In the genomic region with DNA sequence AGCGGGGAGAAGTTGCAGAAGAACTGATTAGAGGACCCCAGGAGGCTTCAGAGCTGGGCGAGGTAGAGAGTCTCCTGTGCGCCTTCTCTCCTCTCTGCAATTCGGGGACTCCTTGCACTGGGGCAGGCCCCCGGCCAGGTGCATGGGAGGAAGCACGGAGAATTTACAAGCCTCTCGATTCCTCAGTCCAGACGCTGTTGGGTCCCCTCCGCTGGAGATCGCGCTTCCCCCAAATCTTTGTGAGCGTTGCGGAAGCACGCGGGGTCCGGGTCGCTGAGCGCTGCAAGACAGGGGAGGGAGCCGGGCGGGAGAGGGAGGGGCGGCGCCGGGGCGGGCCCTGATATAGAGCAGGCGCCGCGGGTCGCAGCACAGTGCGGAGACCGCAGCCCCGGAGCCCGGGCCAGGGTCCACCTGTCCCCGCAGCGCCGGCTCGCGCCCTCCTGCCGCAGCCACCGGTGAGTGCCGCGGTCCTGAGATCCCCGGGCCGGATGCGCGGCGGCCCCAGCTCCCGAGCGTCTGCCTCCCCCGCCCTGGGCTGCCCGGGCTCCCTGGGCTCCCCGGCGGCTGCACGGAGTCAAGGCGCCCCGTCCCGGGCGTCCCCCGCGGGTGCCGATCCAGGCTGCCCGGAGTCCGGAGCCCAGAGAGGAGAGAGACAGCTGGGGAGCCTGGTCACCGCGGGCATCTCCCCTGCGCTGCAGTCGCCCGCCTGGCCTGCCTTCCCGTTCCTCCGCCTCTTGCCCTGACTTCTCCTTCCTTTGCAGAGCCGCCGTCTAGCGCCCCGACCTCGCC, we compare ENCODE assay signal across 8 cellular contexts. TPM values are rescaled to one million over a fixed set of nuclear protein-coding genes. Genes with fewer than 3 reads are reported as not detected.
DNase-seq lines count a peak whose midpoint lies in the region; ATAC-seq and TF ChIP-seq lines count a peak whose summit lies in the region.

A gene (plus strand): TSS at position 369 of the 789 bp plus-strand sequence. CDS start 424 bp downstream, outside the sequence.

- peaks cover 10% of the 10 kb centered on the region for H3K4me1 Mint-ChIP-seq in activated T-helper 17 cell treated with anti-CD3 and anti-CD28 coated beads, Interleukin-2, amount 50 U/mL, for 72 hours

- peak in 1 of 4 experiments; percentile 9 for TF ChIP-seq CTCF in gastroesophageal sphincter (IDR thresholded peaks at IDR 0.05)

- H3K36me3 ChIP-seq in gastroesophageal sphincter, result peaks cover 0 to 8% of the 10 kb centered on the region in 2 donors
- H3K36me3 ChIP-seq in neuronal stem cell (replicated peaks in 1 of 2; ENCODE audit: control insufficient read depth in 2 of 2, insufficient read depth in 2 of 2, low read length in 2 of 2), result peaks cover 0 to under 1% of the 10 kb centered on the region in 2 donors

- H3K27ac Mint-ChIP-seq in activated T-helper 17 cell treated with anti-CD3 and anti-CD28 coated beads, Interleukin-2, amount 50 U/mL, for 72 hours, result no peak within 1 kb of the TSS

- no peak within 1 kb of the TSS for H4K91ac ChIP-seq in neuronal stem cell (ENCODE audit: low read depth, low read length, poor library complexity)

- H3K27ac ChIP-seq in gastroesophageal sphincter, result peak within 1 kb of the TSS in 3 of 4 donors; percentile 72 to 83 (median 79)
- H3K27ac ChIP-seq in neuronal stem cell (replicated peaks; ENCODE audit: low read length), result no peak within 1 kb of the TSS

- peak within 1 kb of the TSS; percentile 34 for H2AK5ac ChIP-seq in neuronal stem cell (ENCODE audit: low read depth, low read length)

- peak within 1 kb of the TSS; percentile 79 for H3K9ac ChIP-seq in neuronal stem cell (ENCODE audit: low read depth, low read length, poor library complexity)

- no peak for TF ChIP-seq EP300 in gastroesophageal sphincter (IDR thresholded peaks at IDR 0.05)

- peak within 1 kb of the TSS; percentile 86 for H2BK15ac ChIP-seq in neuronal stem cell (ENCODE audit: low read length)

- no peak within 1 kb of the TSS for H4K8ac ChIP-seq in neuronal stem cell (ENCODE audit: low read depth, low read length)

- H2BK120ac ChIP-seq in neuronal stem cell (ENCODE audit: low read depth, low read length), result peak within 1 kb of the TSS; percentile 16

- no peak within 1 kb of the TSS for H2BK12ac ChIP-seq in neuronal stem cell (ENCODE audit: low read length)

- no peak within 1 kb of the TSS for H2BK5ac ChIP-seq in neuronal stem cell (ENCODE audit: low read length)

- no peaks in the 10 kb centered on the region for H3K9me3 Mint-ChIP-seq in activated T-helper 17 cell treated with anti-CD3 and anti-CD28 coated beads, Interleukin-2, amount 50 U/mL, for 72 hours

- DNase-seq in activated T-cell treated with anti-CD3 and anti-CD28 coated beads, Interleukin-2, amount 50 U/mL, for 1 hour, result peak; percentile 53
- DNase-seq in activated T-cell treated with anti-CD3 and anti-CD28 coated beads for 4 hours (no peak), NCI-H510A treated with DMSO at 0.1 percent for 48 hours (lab: John Stamatoyannopoulos, UW) (peak; percentile 46), neuronal stem cell (ENCODE audit: low spot score) (peak; percentile 58), NCI-H2107 (lab: John Stamatoyannopoulos, UW) (no peak), NCI-H446 treated with DMSO at 0.1 percent for 48 hours (lab: John Stamatoyannopoulos, UW) (no peak)

- H3K4me3 Mint-ChIP-seq in activated T-helper 17 cell treated with anti-CD3 and anti-CD28 coated beads, Interleukin-2, amount 50 U/mL, for 72 hours, result peak within 1 kb of the TSS; percentile 68

- peak; percentile 55 for ATAC-seq in activated T-helper 17 cell treated with anti-CD3 and anti-CD28 coated beads, Interleukin-2, amount 50 U/mL, for 72 hours (replicated peaks)
- ATAC-seq in gastroesophageal sphincter, result peak; percentile 22

- no peaks in the 10 kb centered on the region for H3K36me3 Mint-ChIP-seq in activated T-helper 17 cell treated with anti-CD3 and anti-CD28 coated beads, Interleukin-2, amount 50 U/mL, for 72 hours (ENCODE audit: low read depth)

- peak within 1 kb of the TSS; percentile 39 for H3K23ac ChIP-seq in neuronal stem cell (ENCODE audit: low read depth, low read length, poor library complexity)

- H3K4me2 ChIP-seq in neuronal stem cell (ENCODE audit: insufficient read depth, low read length, poor library complexity, severe bottlenecking), result peak within 1 kb of the TSS; percentile 93

- no CpG with 5 or more reads among the region's 74 CpGs for WGBS in gastroesophageal sphincter (ENCODE audit: low coverage in 1 of 2), 2 donors
- no CpG with 5 or more reads among the region's 74 CpGs for WGBS in neuronal stem cell (ENCODE audit: extremely low coverage in 2 of 2, insufficient read length in 2 of 2, insufficient replicate concordance in 1 of 2), 2 donors

- H3K18ac ChIP-seq in neuronal stem cell (ENCODE audit: low read length), result peak within 1 kb of the TSS; percentile 95

- H3K9me3 ChIP-seq in gastroesophageal sphincter (no peaks in the 10 kb centered on the region), neuronal stem cell (replicated peaks in 1 of 2; ENCODE audit: control insufficient read depth in 2 of 2, insufficient read depth in 1 of 2, low read depth in 1 of 2, low read length in 2 of 2) (no peaks in the 10 kb centered on the region)

- H3K14ac ChIP-seq in neuronal stem cell (ENCODE audit: low read length), result peak within 1 kb of the TSS; percentile 78

- no peak within 1 kb of the TSS for H3K4ac ChIP-seq in neuronal stem cell (ENCODE audit: low read length)

- peaks cover 0 to 83% (median 41%) of the 10 kb centered on the region in 3 donors for H3K4me1 ChIP-seq in gastroesophageal sphincter
- peaks cover 11 to 23% of the 10 kb centered on the region in 2 donors for H3K4me1 ChIP-seq in neuronal stem cell (ENCODE audit: control insufficient read depth in 2 of 2, insufficient read depth in 1 of 2, low read depth in 1 of 2, low read length in 2 of 2)

- peak within 1 kb of the TSS; percentile 51 to 74 for H3K4me3 ChIP-seq in gastroesophageal sphincter
- H3K4me3 ChIP-seq in neuronal stem cell (ENCODE audit: low read length in 2 of 2), result peak within 1 kb of the TSS; percentile 44 to 89

- H3K27me3 ChIP-seq in gastroesophageal sphincter (peaks cover 7% of the 10 kb centered on the region), neuronal stem cell (ENCODE audit: control insufficient read depth in 3 of 3, insufficient read depth in 3 of 3, low read depth in 1 of 3, low read length in 3 of 3) (peaks cover 0 to 57% (median 10%) of the 10 kb centered on the region in 3 experiments)

- peaks cover 10% of the 10 kb centered on the region for H3K27me3 Mint-ChIP-seq in activated T-helper 17 cell treated with anti-CD3 and anti-CD28 coated beads, Interleukin-2, amount 50 U/mL, for 72 hours

- TF ChIP-seq POLR2A in gastroesophageal sphincter (IDR thresholded peaks at IDR 0.05), result peak; percentile 34 to 40

- peak within 1 kb of the TSS; percentile 96 for H2AFZ ChIP-seq in neuronal stem cell (ENCODE audit: low read length)

- H3K79me1 ChIP-seq in neuronal stem cell (ENCODE audit: low read depth, low read length), result no peaks in the 10 kb centered on the region

RNA-seq across cellular contexts. Expression of the gene that starts here (rescaled TPM):
- total RNA-seq in activated T-helper 17 cell treated with anti-CD3 and anti-CD28 coated beads, Interleukin-2, amount 50 U/mL, for 72 hours, result under 1 TPM; 0.37 to 0.67 TPM
- total RNA-seq in gastroesophageal sphincter, result 10 to 100 TPM in 1 of 4 donors, 1 to 10 TPM in 3; 1.1 to 43.3 (median 8.3) TPM
- polyA plus RNA-seq in neuronal stem cell (2013, experiment 1 of 2), result 8.0 TPM
- polyA plus RNA-seq in neuronal stem cell (2013, experiment 2 of 2), result 7.7 TPM

Comparison
In these comparisons a context has a peak if more than half of its experiments do, and no peak if none do; other contexts are left out.
1. DNase-seq: peak in activated T-cell treated with anti-CD3 and anti-CD28 coated beads, Interleukin-2, amount 50 U/mL, for 1 hour (single experiment), NCI-H510A treated with DMSO at 0.1 percent for 48 hours (single experiment) and neuronal stem cell (single experiment); none in activated T-cell treated with anti-CD3 and anti-CD28 coated beads for 4 hours (single experiment), NCI-H2107 (single experiment) and NCI-H446 treated with DMSO at 0.1 percent for 48 hours (single experiment).
2. Peak in ATAC-seq in activated T-helper 17 cell treated with anti-CD3 and anti-CD28 coated beads, Interleukin-2, amount 50 U/mL, for 72 hours; RNA of the gene not detected or under 1 TPM.